24 cellular contexts compared by ENCODE assay signal in the genomic region with DNA sequence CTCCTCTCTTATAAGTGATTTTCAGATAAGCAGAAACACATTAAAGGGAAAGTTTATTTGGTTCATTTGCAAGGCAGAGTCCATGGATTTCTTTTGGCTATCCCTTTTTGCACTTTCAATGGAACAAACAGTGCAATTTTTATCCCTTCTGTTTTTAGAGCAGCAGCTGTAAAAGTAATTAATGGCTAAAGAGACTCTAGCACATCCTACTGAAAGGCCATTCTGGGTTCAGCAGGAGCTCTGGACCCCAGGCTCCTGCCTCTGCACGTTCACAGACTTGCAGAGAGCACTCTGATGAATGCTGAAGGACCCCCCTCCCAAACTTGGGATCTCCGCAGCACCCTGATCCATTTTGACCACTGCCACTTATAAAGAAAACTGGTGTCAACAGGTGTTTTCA.
"Had no signal": no experiment of that assay in that cellular context is flagged by ENCODE, and none has a peak within 500 bp of the region (broad histone marks: within the 10 kb centered on the region; RNA-seq: fewer than 3 reads in every experiment).

No MANE protein-coding gene starts in this region.

- H3K4me1 Mint-ChIP-seq: memory B cell; stimulated activated naive CD8-positive, alpha-beta T cell treated with anti-CD3 and anti-CD28 coated beads, Interleukin-15, amount 100 ng/mL, for 72 hours had no signal

- ATAC-seq: left lung; lower lobe of right lung; natural killer cell treated with Interleukin-12 subunit alpha and Interleukin-12 subunit beta and Interleukin-15 and Interleukin-18, amount 100 ng/mL, for 72 hours; right lobe of liver; stimulated activated naive CD8-positive, alpha-beta T cell treated with anti-CD3 and anti-CD28 coated beads, Interleukin-15, amount 100 ng/mL, for 72 hours had no signal

- H3K27me3 Mint-ChIP-seq: memory B cell; naive B cell; natural killer cell treated with Interleukin-12 subunit alpha and Interleukin-12 subunit beta and Interleukin-15 and Interleukin-18, amount 100 ng/mL, for 72 hours; stimulated activated naive CD8-positive, alpha-beta T cell treated with anti-CD3 and anti-CD28 coated beads, Interleukin-15, amount 100 ng/mL, for 72 hours had no signal

- H3K27ac ChIP-seq: dorsolateral prefrontal cortex, hepatocyte, left lung, lower lobe of right lung, prostate gland, right lobe of liver, suprapubic skin, transverse colon had no signal

- H3K4me1 ChIP-seq: left lung, lower lobe of right lung, prostate gland, transverse colon had no signal

- H3K27me3 ChIP-seq: dorsolateral prefrontal cortex, hepatocyte, left lung, right lobe of liver, suprapubic skin, transverse colon had no signal

- H3K36me3 Mint-ChIP-seq: natural killer cell treated with Interleukin-12 subunit alpha and Interleukin-12 subunit beta and Interleukin-15 and Interleukin-18, amount 100 ng/mL, for 72 hours had no signal

- H3K27ac Mint-ChIP-seq: memory B cell; natural killer cell treated with Interleukin-12 subunit alpha and Interleukin-12 subunit beta and Interleukin-15 and Interleukin-18, amount 100 ng/mL, for 72 hours had no signal

- H3K36me3 ChIP-seq: left lung, lower lobe of right lung, prostate gland, right lobe of liver, suprapubic skin, transverse colon had no signal

- H3K9me3 Mint-ChIP-seq: natural killer cell treated with Interleukin-12 subunit alpha and Interleukin-12 subunit beta and Interleukin-15 and Interleukin-18, amount 100 ng/mL, for 72 hours; stimulated activated naive CD8-positive, alpha-beta T cell treated with anti-CD3 and anti-CD28 coated beads, Interleukin-15, amount 100 ng/mL, for 72 hours had no signal

- H2AFZ ChIP-seq: hepatocyte had no signal

- H3K4me2 ChIP-seq: hepatocyte, smooth muscle cell had no signal

- H3K4me3 ChIP-seq: dorsolateral prefrontal cortex, hepatocyte, left lung, lower lobe of right lung, prostate gland, right lobe of liver, smooth muscle cell, suprapubic skin, transverse colon had no signal

- H3K9me3 ChIP-seq: left lung, lower lobe of right lung, prostate gland, right lobe of liver, suprapubic skin, transverse colon had no signal

- DNase-seq: central memory CD4-positive, alpha-beta T cell; dorsolateral prefrontal cortex; effector CD4-positive, alpha-beta T cell; kidney; left lung; lower lobe of right lung; naive B cell; nucleus accumbens; right lobe of liver; stimulated activated CD4-positive, alpha-beta T cell treated with anti-CD3 and anti-CD28 coated beads, Interleukin-12 subunit alpha, Interleukin-12 subunit beta, amount 100 ng/mL, for 4 hours; stimulated activated CD4-positive, alpha-beta T cell treated with anti-CD3 and anti-CD28 coated beads, Interleukin-1b, Interleukin-23, amount 100 ng/mL, for 48 hours; stimulated activated CD4-positive, alpha-beta T cell treated with anti-CD3 and anti-CD28 coated beads, Interleukin-4, amount 100 ng/mL, for 1 hour; stimulated activated CD8-positive, alpha-beta memory T cell treated with anti-CD3 and anti-CD28 coated beads, Interleukin-4, amount 100 ng/mL, for 48 hours; stimulated activated naive CD4-positive, alpha-beta T cell; stimulated activated naive CD8-positive, alpha-beta T cell treated with anti-CD3 and anti-CD28 coated beads, Interleukin-15, amount 100 ng/mL, for 72 hours; transverse colon had no signal

- H3K4me3 Mint-ChIP-seq: memory B cell; naive B cell; natural killer cell treated with Interleukin-12 subunit alpha and Interleukin-12 subunit beta and Interleukin-15 and Interleukin-18, amount 100 ng/mL, for 72 hours; stimulated activated naive CD8-positive, alpha-beta T cell treated with anti-CD3 and anti-CD28 coated beads, Interleukin-15, amount 100 ng/mL, for 72 hours had no signal

- FAIRE-seq: colon, frontal cortex, kidney had no signal

- H3K79me2 ChIP-seq: hepatocyte had no signal
